ENCODE assay signal across 8 cellular contexts in the genomic region with DNA sequence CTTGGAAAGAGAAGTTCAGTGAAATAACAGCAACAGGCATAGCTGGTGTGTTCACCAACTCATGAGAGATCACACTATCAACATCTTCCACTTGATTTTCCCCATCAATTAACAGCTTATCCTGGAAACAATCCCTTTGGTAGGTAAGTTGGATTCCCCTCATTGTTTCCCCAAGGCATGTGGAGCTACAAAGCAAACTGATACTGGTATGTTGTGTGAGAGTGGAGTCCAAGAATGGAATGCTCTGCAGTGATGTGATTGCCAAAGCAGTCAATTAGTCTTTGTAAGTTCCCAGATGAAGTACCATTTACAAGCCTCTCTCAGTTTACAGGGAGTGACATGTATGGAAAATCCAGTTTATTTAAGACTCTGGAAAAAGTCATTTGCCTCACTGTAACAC. TPM values are rescaled to one million over a fixed set of nuclear protein-coding genes. Genes with fewer than 3 reads are reported as not detected.
"Had no signal": no experiment of that assay in that cellular context is flagged by ENCODE, and none has a peak within 500 bp of the region (broad histone marks: within the 10 kb centered on the region; RNA-seq: fewer than 3 reads in every experiment).

No MANE protein-coding gene starts in this region.

- H3K9me3 Mint-ChIP-seq: GM23338 had no signal

- H3K4me3 ChIP-seq: GM23338 had no signal

- H3K4me3 Mint-ChIP-seq: GM23338, H9 had no signal

- H3K4me2 ChIP-seq: GM23338 had no signal

- ATAC-seq: GM23338 had no signal

- H3K27ac Mint-ChIP-seq: GM23338 had no signal

- H2AFZ ChIP-seq: GM23338 had no signal

- DNase-seq: H9, HCEC 1CT, IMR-90 had no signal

- FAIRE-seq: H1, H54, HTR-8/SVneo had no signal

RNA-seq across cellular contexts. Expression of gene XAGE2, which starts 13.7 kb away (rescaled TPM):
- total RNA-seq: GM23338, H1, H9, HT-29, IMR-90 had no signal
- polyA plus RNA-seq: GM23338, H1, IMR-90 had no signal
